Comparison of ENCODE assay signal across 17 cellular contexts in genomic region chr15:73517566-73517965, GRCh38.
"Had no signal": no experiment of that assay in that cellular context is flagged by ENCODE, and none has a peak within 500 bp of the region (broad histone marks: within the 10 kb centered on the region; RNA-seq: fewer than 3 reads in every experiment).

No MANE protein-coding gene starts in this region.

- H3K27ac ChIP-seq: breast epithelium, epithelial cell of prostate, gastroesophageal sphincter, hepatocyte, lower lobe of right lung had no signal

- H3K27me3 ChIP-seq: breast epithelium, gastroesophageal sphincter, hepatocyte had no signal

- H3K9me3 ChIP-seq: breast epithelium, gastroesophageal sphincter, lower lobe of right lung, SK-N-SH had no signal

- H3K36me3 ChIP-seq: breast epithelium, gastroesophageal sphincter, lower lobe of right lung had no signal

- H3K27me3 Mint-ChIP-seq: activated CD4-positive, alpha-beta memory T cell treated with anti-CD3 and anti-CD28 coated beads for 36 hours; type B pancreatic cell had no signal

- H3K9me3 Mint-ChIP-seq: activated T-helper 1 cell treated with anti-CD3 and anti-CD28 coated beads, Interleukin-12 subunit alpha, Interleukin-12 subunit beta, Interleukin-2, Interleukin-4 antibody, amounts not matched to agents 30 ng/mL and 10 ng/mL and 1 ng/mL, durations not matched to agents 14 hours and 24 hours and 36 hours; type B pancreatic cell had no signal

- H3K4me3 ChIP-seq: breast epithelium, gastroesophageal sphincter, hepatocyte, lower lobe of right lung had no signal

- DNase-seq: activated CD4-positive, alpha-beta memory T cell treated with anti-CD3 and anti-CD28 coated beads for 36 hours; activated naive CD4-positive, alpha-beta T cell; aorta; effector CD8-positive, alpha-beta T cell; lower lobe of right lung; naive thymus-derived CD4-positive, alpha-beta T cell; occipital lobe; SK-N-SH; stimulated activated CD4-positive, alpha-beta T cell treated with anti-CD3 and anti-CD28 coated beads, Interleukin-12 subunit alpha, Interleukin-12 subunit beta, amount 100 ng/mL, for 4 hours; stimulated activated naive CD4-positive, alpha-beta T cell treated with Interleukin-2 at 50 U/mL for 16 hours; T-helper 1 cell had no signal

- H3K27ac Mint-ChIP-seq: activated CD4-positive, alpha-beta memory T cell treated with anti-CD3 and anti-CD28 coated beads for 36 hours; activated T-helper 1 cell treated with anti-CD3 and anti-CD28 coated beads, Interleukin-12 subunit alpha, Interleukin-12 subunit beta, Interleukin-2, Interleukin-4 antibody, amounts not matched to agents 30 ng/mL and 10 ng/mL and 1 ng/mL, durations not matched to agents 14 hours and 24 hours and 36 hours; naive thymus-derived CD4-positive, alpha-beta T cell; type B pancreatic cell had no signal

- ATAC-seq: gastroesophageal sphincter; lower lobe of right lung; naive thymus-derived CD4-positive, alpha-beta T cell had no signal

- H3K4me1 ChIP-seq: breast epithelium, gastroesophageal sphincter, lower lobe of right lung had no signal

- H3K4me3 Mint-ChIP-seq: activated CD4-positive, alpha-beta memory T cell treated with anti-CD3 and anti-CD28 coated beads for 36 hours; activated T-helper 1 cell treated with anti-CD3 and anti-CD28 coated beads, Interleukin-12 subunit alpha, Interleukin-12 subunit beta, Interleukin-2, Interleukin-4 antibody, amounts not matched to agents 30 ng/mL and 10 ng/mL and 1 ng/mL, durations not matched to agents 14 hours and 24 hours and 36 hours; naive thymus-derived CD4-positive, alpha-beta T cell; type B pancreatic cell had no signal

- H3K36me3 Mint-ChIP-seq: type B pancreatic cell had no signal
